Comparison of ENCODE assay signal across 12 cellular contexts in the genomic region with DNA sequence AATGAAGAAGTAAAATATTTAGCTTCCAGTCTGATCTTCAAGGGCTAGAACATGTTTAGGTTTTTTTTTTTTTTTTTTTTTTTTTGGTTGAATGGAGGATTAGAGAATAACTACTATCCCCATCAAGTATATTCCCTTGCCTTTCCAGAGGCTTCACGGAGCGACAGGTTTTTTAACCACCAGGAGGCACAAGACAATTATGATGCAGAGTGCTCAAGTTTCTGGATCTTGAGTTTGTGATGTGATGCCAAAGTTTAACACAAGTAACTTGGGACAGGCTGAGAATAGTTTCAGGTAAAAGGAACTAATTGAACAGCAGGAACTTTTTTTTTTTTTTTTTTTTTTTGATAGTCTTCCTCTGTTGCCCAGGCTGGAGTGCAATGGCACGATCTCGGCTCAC. TPM values are rescaled to one million over a fixed set of nuclear protein-coding genes. Genes with fewer than 3 reads are reported as not detected.
A peak's percentile ranks its signal among the peaks of the same experiment; 100 is the strongest.
DNase-seq lines count a peak whose midpoint lies in the region; ATAC-seq and TF ChIP-seq lines count a peak whose summit lies in the region.
"Had no signal": no experiment of that assay in that cellular context is flagged by ENCODE, and none has a peak within 500 bp of the region (broad histone marks: within the 10 kb centered on the region; RNA-seq: fewer than 3 reads in every experiment).

No MANE protein-coding gene starts in this region.

- H3K36me3 ChIP-seq in left ventricle myocardium inferior (peaks cover 42% of the 10 kb centered on the region), lower lobe of right lung (peaks cover 48% of the 10 kb centered on the region)

- POLR2A ChIA-PET in activated CD4-positive, alpha-beta T cell treated with anti-CD3 and anti-CD28 coated beads, Interleukin-2, amount 10 ng/mL, durations not matched to agents 7 days and 5 days (lab: Charles Lee): no interaction called here

- H3K4me3 Mint-ChIP-seq in activated CD4-positive, alpha-beta T cell treated with anti-CD3 and anti-CD28 coated beads, Interleukin-2, amount 10 ng/mL, durations not matched to agents 7 days and 5 days: no peak overlapping the region

- H3K27me3 Mint-ChIP-seq in activated CD4-positive, alpha-beta T cell treated with anti-CD3 and anti-CD28 coated beads, Interleukin-2, amount 10 ng/mL, durations not matched to agents 7 days and 5 days: no peaks in the 10 kb centered on the region

- H3K27ac ChIP-seq in left ventricle myocardium inferior (replicated peaks): no peak overlapping the region
- no peak overlapping the region for H3K27ac ChIP-seq in VCaP
- H3K27ac ChIP-seq in lower lobe of right lung: no peak overlapping the region
- H3K27ac ChIP-seq: suprapubic skin had no signal

- H3K27ac Mint-ChIP-seq in activated CD4-positive, alpha-beta T cell treated with anti-CD3 and anti-CD28 coated beads, Interleukin-2, amount 10 ng/mL, durations not matched to agents 7 days and 5 days: no peak overlapping the region
- H3K27ac Mint-ChIP-seq: activated T-helper 2 cell treated with anti-CD3 and anti-CD28 coated beads, Interferon-gamma antibody, Interleukin-2, Interleukin-4, amounts not matched to agents 10 μg/mL and 5 μg/mL and 100 μg/mL, durations not matched to agents 14 hours and 24 hours and 36 hours had no signal

- H3K9me3 ChIP-seq in left ventricle myocardium inferior (replicated peaks): no peaks in the 10 kb centered on the region
- H3K9me3 ChIP-seq in lower lobe of right lung: no peaks in the 10 kb centered on the region
- H3K9me3 ChIP-seq: suprapubic skin had no signal

- H3K36me3 Mint-ChIP-seq in activated CD4-positive, alpha-beta T cell treated with anti-CD3 and anti-CD28 coated beads, Interleukin-2, amount 10 ng/mL, durations not matched to agents 7 days and 5 days (ENCODE audit: low read depth): peaks cover 30% of the 10 kb centered on the region

- no peaks in the 10 kb centered on the region for H3K9me3 Mint-ChIP-seq in activated CD4-positive, alpha-beta T cell treated with anti-CD3 and anti-CD28 coated beads, Interleukin-2, amount 10 ng/mL, durations not matched to agents 7 days and 5 days
- H3K9me3 Mint-ChIP-seq: activated T-helper 2 cell treated with anti-CD3 and anti-CD28 coated beads, Interferon-gamma antibody, Interleukin-2, Interleukin-4, amounts not matched to agents 10 μg/mL and 5 μg/mL and 100 μg/mL, durations not matched to agents 14 hours and 24 hours and 36 hours had no signal

- H3K4me1 ChIP-seq in left ventricle myocardium inferior (peaks cover 5% of the 10 kb centered on the region), lower lobe of right lung (peaks cover 23% of the 10 kb centered on the region)

- TF ChIP-seq CTCF in left ventricle myocardium inferior (IDR thresholded peaks at IDR 0.05; ENCODE audit: borderline replicate concordance) (peak; percentile 31), VCaP (conservative IDR thresholded peaks at IDR 0.05) (peak; percentile 27), lower lobe of right lung (IDR thresholded peaks at IDR 0.05) (no peak)

- H3K27me3 ChIP-seq in left ventricle myocardium inferior (ENCODE audit: low read depth) (no peaks in the 10 kb centered on the region), lower lobe of right lung (ENCODE audit: low read depth) (no peaks in the 10 kb centered on the region)
- H3K27me3 ChIP-seq: suprapubic skin had no signal

- intact Hi-C loops in left ventricle myocardium inferior (cut with micrococcal nuclease): no loop called here
- intact Hi-C loops in Right ventricle myocardium superior (cut with DNase I): no loop called here
- intact Hi-C loops in lower lobe of right lung (cut with DNase I): no loop called here

- ATAC-seq in Right ventricle myocardium superior (ENCODE audit: poor library complexity) (no peak), HG03521 (IDR thresholded peaks at IDR 0.05; ENCODE audit: unreplicated experiment) (no peak), lower lobe of right lung (no peak)

- CTCF ChIA-PET in activated CD4-positive, alpha-beta T cell treated with anti-CD3 and anti-CD28 coated beads, Interleukin-2, amount 10 ng/mL, durations not matched to agents 7 days and 5 days (lab: Charles Lee): interaction anchor here (0.8 to 2.6 kb wide), 6 partner anchors 10 to 148 kb away, joined by 3 to 5 read pairs (median 4); no protein-coding TSS in a partner anchor

- H3K4me3 ChIP-seq in left ventricle myocardium inferior: no peak overlapping the region
- H3K4me3 ChIP-seq in lower lobe of right lung: no peak overlapping the region
- H3K4me3 ChIP-seq: suprapubic skin had no signal

- peaks cover 2% of the 10 kb centered on the region for H3K4me1 Mint-ChIP-seq in activated CD4-positive, alpha-beta T cell treated with anti-CD3 and anti-CD28 coated beads, Interleukin-2, amount 10 ng/mL, durations not matched to agents 7 days and 5 days

- DNase-seq in left ventricle myocardium inferior: no peak
- no peak for DNase-seq in Right ventricle myocardium superior
- DNase-seq in glomerular visceral epithelial cell (ENCODE audit: extremely low spot score): peak; percentile 27
- DNase-seq in activated CD4-positive, alpha-beta T cell treated with anti-CD3 and anti-CD28 coated beads, Interleukin-2, amount 10 ng/mL, durations not matched to agents 7 days and 5 days: no peak
- DNase-seq in lower lobe of right lung: no peak
- no peak for DNase-seq in stimulated activated CD4-positive, alpha-beta T cell treated with anti-CD3 and anti-CD28 coated beads, Interleukin-2, amount 100 ng/mL, for 48 hours
- DNase-seq: AML-193, NCI-H187 treated with DMSO at 0.1 percent for 48 hours had no signal

RNA-seq across cellular contexts. Expression of gene CCNI, which starts 30.3 kb away (rescaled TPM):
- total RNA-seq in left ventricle myocardium inferior: 344 TPM
- 242 TPM for total RNA-seq in Right ventricle myocardium superior
- total RNA-seq in activated CD4-positive, alpha-beta T cell treated with anti-CD3 and anti-CD28 coated beads, Interleukin-2, amount 10 ng/mL, durations not matched to agents 7 days and 5 days: 100 to 1,000 TPM; 210 to 244 TPM
- total RNA-seq in lower lobe of right lung: 327 TPM
